ENCODE assay signal across 8 cellular contexts in genomic region chr9:113592806-113593575, GRCh38.
DNase-seq lines count a peak whose midpoint lies in the region; ATAC-seq and TF ChIP-seq lines count a peak whose summit lies in the region.

No MANE protein-coding gene starts in this region.

- H3K4me1 ChIP-seq in ACC112 (ENCODE audit: control insufficient read depth, insufficient read depth, low read length, unreplicated experiment), result peaks cover 15% of the 10 kb centered on the region

- peak overlapping the region; percentile 26; the same call in 1 of the 2 replicates for H3K27ac ChIP-seq in ACC112 (ENCODE audit: low read depth, low read length)

- H2AFZ ChIP-seq in ACC112 (ENCODE audit: low read length, unreplicated experiment), result no peak overlapping the region

- H3K27me3 ChIP-seq in ACC112 (ENCODE audit: insufficient read depth, low read length), result no peaks in the 10 kb centered on the region

- H3K27ac Mint-ChIP-seq in chondrocyte (ENCODE audit: unreplicated experiment), result peak overlapping the region; percentile 91
- H3K27ac Mint-ChIP-seq in natural killer cell treated with Interleukin-12 subunit alpha and Interleukin-12 subunit beta and Interleukin-15 and Interleukin-18, amount 100 ng/mL, for 72 hours, result peak overlapping the region; percentile 86 to 89

- H3K9me3 Mint-ChIP-seq in chondrocyte (ENCODE audit: low read depth), result no peaks in the 10 kb centered on the region
- no peaks in the 10 kb centered on the region for H3K9me3 Mint-ChIP-seq in natural killer cell treated with Interleukin-12 subunit alpha and Interleukin-12 subunit beta and Interleukin-15 and Interleukin-18, amount 100 ng/mL, for 72 hours

- H3K27me3 Mint-ChIP-seq in chondrocyte (ENCODE audit: low read depth), result no peaks in the 10 kb centered on the region
- no peaks in the 10 kb centered on the region for H3K27me3 Mint-ChIP-seq in natural killer cell treated with Interleukin-12 subunit alpha and Interleukin-12 subunit beta and Interleukin-15 and Interleukin-18, amount 100 ng/mL, for 72 hours

- no peak for TF ChIP-seq CTCF in chondrocyte (IDR thresholded peaks at IDR 0.05)

- H3K36me3 Mint-ChIP-seq in chondrocyte (ENCODE audit: low read depth), result peaks cover 14% of the 10 kb centered on the region
- H3K36me3 Mint-ChIP-seq in natural killer cell treated with Interleukin-12 subunit alpha and Interleukin-12 subunit beta and Interleukin-15 and Interleukin-18, amount 100 ng/mL, for 72 hours, result no peaks in the 10 kb centered on the region

- DNase-seq in chondrocyte (ENCODE audit: low spot score), result peak; percentile 11
- DNase-seq in natural killer cell treated with Interleukin-12 subunit alpha and Interleukin-12 subunit beta and Interleukin-15 and Interleukin-18, amount 100 ng/mL, for 72 hours (ENCODE audit: low spot score), result no peak
- DNase-seq in KBM-7, result no peak
- no peak for DNase-seq in superior temporal gyrus (ENCODE audit: extremely low spot score)
- no peak for DNase-seq in epidermal melanocyte (ENCODE audit: insufficient read length, low spot score)

- ATAC-seq in HG03354 (IDR thresholded peaks at IDR 0.05; ENCODE audit: poor library complexity, severe bottlenecking, unreplicated experiment), result peak; percentile 12
- ATAC-seq in natural killer cell treated with Interleukin-12 subunit alpha and Interleukin-12 subunit beta and Interleukin-15 and Interleukin-18, amount 100 ng/mL, for 72 hours, result no peak
- ATAC-seq in HG03159 (IDR thresholded peaks at IDR 0.05; ENCODE audit: unreplicated experiment), result no peak

- no peak overlapping the region for H3K4me3 Mint-ChIP-seq in chondrocyte (ENCODE audit: unreplicated experiment)
- H3K4me3 Mint-ChIP-seq in natural killer cell treated with Interleukin-12 subunit alpha and Interleukin-12 subunit beta and Interleukin-15 and Interleukin-18, amount 100 ng/mL, for 72 hours, result peak overlapping the region; percentile 54

- H3K79me2 ChIP-seq in ACC112 (ENCODE audit: control insufficient read depth, insufficient read depth, low read length, unreplicated experiment), result peaks cover 16% of the 10 kb centered on the region

- no peaks in the 10 kb centered on the region for H3K36me3 ChIP-seq in ACC112 (ENCODE audit: insufficient read depth, low read length)

- H3K4me3 ChIP-seq in ACC112 (ENCODE audit: low read depth, low read length), result 0 out of 2 replicates have a peak overlapping the region, but pooled peaks have one; percentile 25

- in situ Hi-C loops in KBM-7 (cut with MboI; ENCODE audit: low pct_unique_long_range_greater_than_20kb, low sequenced_read_pairs), result loop anchor here (10.0 kb wide), 1 partner anchor 62 kb away; no protein-coding TSS in a partner anchor

- H3K4me1 Mint-ChIP-seq in chondrocyte (ENCODE audit: low read depth), result peaks cover 37% of the 10 kb centered on the region
- peaks cover 44 to 45% of the 10 kb centered on the region in 2 donors for H3K4me1 Mint-ChIP-seq in natural killer cell treated with Interleukin-12 subunit alpha and Interleukin-12 subunit beta and Interleukin-15 and Interleukin-18, amount 100 ng/mL, for 72 hours (ENCODE audit: low read depth in 2 of 2)
